In genomic region chr1:24292100-24292499, GRCh38 we compare ENCODE assay signal across 1 cellular context.
TF ChIP-seq lines count a peak whose summit lies in the region.

No MANE protein-coding gene starts in this region.

TF ChIP-seq in IMR-90, 13 proteins besides CTCF, POLR2A, EP300 and RAD21:
- no peak for TF ChIP-seq FOS (IDR thresholded peaks at IDR 0.05; ENCODE audit: low read depth, low read length)
- no peak for TF ChIP-seq NFE2L2 (IDR thresholded peaks at IDR 0.05; ENCODE audit: low read depth, low read length)
- TF ChIP-seq MAFK (IDR thresholded peaks at IDR 0.05; ENCODE audit: low read depth, low read length), result peak; percentile 93
- TF ChIP-seq CHD1 (IDR thresholded peaks at IDR 0.05; ENCODE audit: low read depth, low read length), result no peak
